ENCODE assay signal across 23 cellular contexts in the genomic region with DNA sequence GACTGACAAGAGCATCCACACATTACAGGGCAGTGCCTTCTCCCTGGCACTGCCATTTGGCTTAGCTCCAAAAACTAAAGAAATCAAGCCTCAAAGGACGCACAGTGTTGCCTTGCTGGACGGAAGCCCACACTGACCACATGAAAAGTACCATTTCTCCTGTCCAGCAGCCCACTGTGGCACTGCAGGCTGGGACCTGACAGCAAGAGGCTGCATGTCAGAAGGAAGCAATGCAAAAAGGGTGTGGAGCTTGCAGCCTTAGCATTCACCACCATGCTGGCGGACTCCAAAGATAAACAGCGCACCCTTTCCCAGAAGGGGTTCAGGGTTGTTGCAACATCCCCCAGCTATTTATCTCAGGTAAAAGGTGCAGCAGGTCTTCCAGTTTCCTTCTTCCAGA.
DNase-seq lines count a peak whose midpoint lies in the region; ATAC-seq, FAIRE-seq and TF ChIP-seq lines count a peak whose summit lies in the region.
"Had no signal": no experiment of that assay in that cellular context is flagged by ENCODE, and none has a peak within 500 bp of the region (broad histone marks: within the 10 kb centered on the region; RNA-seq: fewer than 3 reads in every experiment).

No MANE protein-coding gene starts in this region.

- DNase-seq in PC-9 (peak; percentile 43 to 67), bronchial epithelial cell (ENCODE audit: low read depth) (peak; percentile 97), lower lobe of right lung (peak; percentile 45), upper lobe of right lung (no peak), amniotic stem cell (lab: John Stamatoyannopoulos, UW) (no peak), Caco-2 (no peak)
- DNase-seq in activated naive CD8-positive, alpha-beta T cell treated with anti-CD3 and anti-CD28 coated beads for 36 hours = no peak
- DNase-seq: activated CD4-positive, alpha-beta memory T cell treated with anti-CD3 and anti-CD28 coated beads, Interleukin-2, amount 10 ng/mL, durations not matched to agents 7 days and 5 days; activated gamma-delta T cell treated with Interleukin-2 at 50 U/mL for 16 hours; adrenal gland; DND-41; dorsolateral prefrontal cortex; gastrocnemius medialis; kidney glomerular epithelial cell; mesenchymal stem cell; MG63; naive thymus-derived CD4-positive, alpha-beta T cell; NCI-H774; ovary; PC-3; stimulated activated CD4-positive, alpha-beta T cell treated with anti-CD3 and anti-CD28 coated beads, Interleukin-1b, Interleukin-23, amount 100 ng/mL, for 48 hours had no signal

- no peak overlapping the region for H3K27ac Mint-ChIP-seq in activated naive CD8-positive, alpha-beta T cell treated with anti-CD3 and anti-CD28 coated beads for 36 hours
- no peak overlapping the region for H3K27ac Mint-ChIP-seq in Caco-2 (ENCODE audit: unreplicated experiment)
- H3K27ac Mint-ChIP-seq: activated CD4-positive, alpha-beta memory T cell treated with anti-CD3 and anti-CD28 coated beads, Interleukin-2, amount 10 ng/mL, durations not matched to agents 7 days and 5 days; naive thymus-derived CD4-positive, alpha-beta T cell; stimulated activated naive CD8-positive, alpha-beta T cell treated with anti-CD3 and anti-CD28 coated beads, Interleukin-15, Interleukin-2, amounts not matched to agents 100 ng/mL and 50 ng/mL, for 24 hours had no signal

- ATAC-seq in lower lobe of right lung (peak; percentile 16 to 45), upper lobe of right lung (peak; percentile 39)
- ATAC-seq: gastrocnemius medialis; naive thymus-derived CD4-positive, alpha-beta T cell; PC-3 had no signal

- H3K27me3 Mint-ChIP-seq in activated naive CD8-positive, alpha-beta T cell treated with anti-CD3 and anti-CD28 coated beads for 36 hours = peaks cover 11% of the 10 kb centered on the region
- H3K27me3 Mint-ChIP-seq in Caco-2 (ENCODE audit: insufficient read depth, unreplicated experiment) = peaks cover 11% of the 10 kb centered on the region

- no peaks in the 10 kb centered on the region for H3K79me2 ChIP-seq in PC-9 (ENCODE audit: low read depth)

- H3K4me3 ChIP-seq in PC-9 (no peak overlapping the region), bronchial epithelial cell (ENCODE audit: low read depth, low read length) (no peak overlapping the region), lower lobe of right lung (no peak overlapping the region), upper lobe of right lung (no peak overlapping the region), Caco-2 (ENCODE audit: low read depth, low read length) (no peak overlapping the region)
- H3K4me3 ChIP-seq: adrenal gland, dorsolateral prefrontal cortex, gastrocnemius medialis, MG63, ovary, upper lobe of left lung had no signal

- no peaks in the 10 kb centered on the region for H3K9me2 ChIP-seq in PC-9 (ENCODE audit: insufficient read depth)

- no peaks in the 10 kb centered on the region for H3K4me1 Mint-ChIP-seq in activated naive CD8-positive, alpha-beta T cell treated with anti-CD3 and anti-CD28 coated beads for 36 hours
- H3K4me1 Mint-ChIP-seq in Caco-2 (ENCODE audit: low read depth, unreplicated experiment) = no peaks in the 10 kb centered on the region
- H3K4me1 Mint-ChIP-seq: activated CD4-positive, alpha-beta memory T cell treated with anti-CD3 and anti-CD28 coated beads, Interleukin-2, amount 10 ng/mL, durations not matched to agents 7 days and 5 days; naive thymus-derived CD4-positive, alpha-beta T cell had no signal

- H3F3A ChIP-seq in PC-9 (ENCODE audit: insufficient read depth, low read depth) = no peaks in the 10 kb centered on the region

- H3K4me1 ChIP-seq in PC-9 (replicated peaks; ENCODE audit: insufficient read depth) (peaks cover 21% of the 10 kb centered on the region), lower lobe of right lung (peaks cover 6% of the 10 kb centered on the region), upper lobe of right lung (no peaks in the 10 kb centered on the region), Caco-2 (no peaks in the 10 kb centered on the region)
- H3K4me1 ChIP-seq: adrenal gland, gastrocnemius medialis had no signal

- H3K27ac ChIP-seq in PC-9 (no peak overlapping the region), lower lobe of right lung (no peak overlapping the region), upper lobe of right lung (no peak overlapping the region)
- H3K27ac ChIP-seq: adrenal gland, dorsolateral prefrontal cortex, gastrocnemius medialis, ovary, upper lobe of left lung had no signal

- intact Hi-C loops in PC-9 (cut with micrococcal nuclease; ENCODE audit: unreplicated experiment) (loop anchor here (5.0 kb wide), 1 partner anchor 201 kb away; no protein-coding TSS in a partner anchor), lower lobe of right lung (cut with DNase I) (no loop called here), upper lobe of right lung (cut with DNase I) (no loop called here), Caco-2 (cut with micrococcal nuclease; ENCODE audit: unreplicated experiment) (no loop called here)

- H3K36me3 ChIP-seq in PC-9 (ENCODE audit: low read depth) = no peaks in the 10 kb centered on the region
- no peaks in the 10 kb centered on the region for H3K36me3 ChIP-seq in bronchial epithelial cell (ENCODE audit: control insufficient read depth, insufficient read depth, low read length)
- no peaks in the 10 kb centered on the region for H3K36me3 ChIP-seq in lower lobe of right lung
- H3K36me3 ChIP-seq in upper lobe of right lung = no peaks in the 10 kb centered on the region
- no peaks in the 10 kb centered on the region for H3K36me3 ChIP-seq in Caco-2 (ENCODE audit: control insufficient read depth, insufficient read depth, low read length)
- H3K36me3 ChIP-seq: adrenal gland, gastrocnemius medialis, MG63, ovary, upper lobe of left lung had no signal

- H3K27me3 ChIP-seq in PC-9 (ENCODE audit: insufficient read depth, low read depth) = no peaks in the 10 kb centered on the region
- H3K27me3 ChIP-seq in bronchial epithelial cell (ENCODE audit: control insufficient read depth, insufficient read depth, low read length) = no peaks in the 10 kb centered on the region
- no peaks in the 10 kb centered on the region for H3K27me3 ChIP-seq in lower lobe of right lung (ENCODE audit: low read depth)
- no peaks in the 10 kb centered on the region for H3K27me3 ChIP-seq in upper lobe of right lung
- H3K27me3 ChIP-seq in Caco-2 (replicated peaks; ENCODE audit: control insufficient read depth, insufficient read depth, low read length) = no peaks in the 10 kb centered on the region
- H3K27me3 ChIP-seq: adrenal gland, gastrocnemius medialis, MG63, ovary, upper lobe of left lung had no signal

- no peaks in the 10 kb centered on the region for H4K20me1 ChIP-seq in PC-9 (ENCODE audit: insufficient read depth)

- no peak overlapping the region for H2AFZ ChIP-seq in PC-9

- CTCF ChIA-PET in PC-9 (lab: Charles Lee) = no interaction called here
- CTCF ChIA-PET in Caco-2 (lab: Charles Lee) = no interaction called here

- peak; percentile 89 for FAIRE-seq in bronchial epithelial cell (lab: Jason Lieb, UNC)

- no peak overlapping the region for H3K4me3 Mint-ChIP-seq in activated naive CD8-positive, alpha-beta T cell treated with anti-CD3 and anti-CD28 coated beads for 36 hours
- H3K4me3 Mint-ChIP-seq in Caco-2 (ENCODE audit: unreplicated experiment) = no peak overlapping the region
- H3K4me3 Mint-ChIP-seq: activated CD4-positive, alpha-beta memory T cell treated with anti-CD3 and anti-CD28 coated beads, Interleukin-2, amount 10 ng/mL, durations not matched to agents 7 days and 5 days; naive thymus-derived CD4-positive, alpha-beta T cell; stimulated activated naive CD8-positive, alpha-beta T cell treated with anti-CD3 and anti-CD28 coated beads, Interleukin-15, Interleukin-2, amounts not matched to agents 100 ng/mL and 50 ng/mL, for 24 hours had no signal

- POLR2A ChIA-PET in PC-9 (lab: Charles Lee; ENCODE audit: unreplicated experiment) (interaction anchor here (0.6 to 0.7 kb wide), 5 partner anchors 48 to 837 kb away, joined by 3 to 12 read pairs (median 6); no protein-coding TSS in a partner anchor), Caco-2 (lab: Charles Lee) (no interaction called here)

- no peak overlapping the region; the same call in 1 of the 2 replicates for H3K4me2 ChIP-seq in PC-9

- H3K9me3 Mint-ChIP-seq in activated naive CD8-positive, alpha-beta T cell treated with anti-CD3 and anti-CD28 coated beads for 36 hours = no peaks in the 10 kb centered on the region
- H3K9me3 Mint-ChIP-seq in Caco-2 (ENCODE audit: unreplicated experiment) = no peaks in the 10 kb centered on the region
- H3K9me3 Mint-ChIP-seq: activated CD4-positive, alpha-beta memory T cell treated with anti-CD3 and anti-CD28 coated beads, Interleukin-2, amount 10 ng/mL, durations not matched to agents 7 days and 5 days; stimulated activated naive CD8-positive, alpha-beta T cell treated with anti-CD3 and anti-CD28 coated beads, Interleukin-15, Interleukin-2, amounts not matched to agents 100 ng/mL and 50 ng/mL, for 24 hours had no signal

- TF ChIP-seq CTCF in PC-9 (conservative IDR thresholded peaks at IDR 0.05) = no peak
- no peak for TF ChIP-seq CTCF in bronchial epithelial cell (IDR thresholded peaks at IDR 0.05; ENCODE audit: insufficient read depth, low read length, severe bottlenecking)
- TF ChIP-seq CTCF in lower lobe of right lung (IDR thresholded peaks at IDR 0.05) = no peak
- no peak for TF ChIP-seq CTCF in upper lobe of right lung (IDR thresholded peaks at IDR 0.05)
- TF ChIP-seq CTCF in Caco-2 (IDR thresholded peaks at IDR 0.05; ENCODE audit: insufficient read depth in 1 of 2, low read depth in 1 of 2, low read length in 1 of 2, severe bottlenecking in 1 of 2, unreplicated experiment in 1 of 2) = no peak

- H3K36me3 Mint-ChIP-seq in activated naive CD8-positive, alpha-beta T cell treated with anti-CD3 and anti-CD28 coated beads for 36 hours = no peaks in the 10 kb centered on the region
- H3K36me3 Mint-ChIP-seq in Caco-2 (ENCODE audit: insufficient read depth, unreplicated experiment) = no peaks in the 10 kb centered on the region
- H3K36me3 Mint-ChIP-seq: naive thymus-derived CD4-positive, alpha-beta T cell had no signal

- no peaks in the 10 kb centered on the region for H3K9me3 ChIP-seq in PC-9 (ENCODE audit: insufficient read depth, low read depth)
- H3K9me3 ChIP-seq in lower lobe of right lung = no peaks in the 10 kb centered on the region
- H3K9me3 ChIP-seq in upper lobe of right lung = no peaks in the 10 kb centered on the region
- H3K9me3 ChIP-seq in Caco-2 = no peaks in the 10 kb centered on the region
- H3K9me3 ChIP-seq: adrenal gland, gastrocnemius medialis, MG63, ovary, upper lobe of left lung had no signal

- BruUV-seq in PC-9 (replicated peaks; lab: Mats Ljungman, UMichigan) = no TSS peak
- no TSS peak for BruUV-seq in Caco-2 (replicated peaks; lab: Mats Ljungman, UMichigan)

Comparison
In these comparisons a context has a peak if more than half of its experiments do, and no peak if none do; other contexts are left out.
1. DNase-seq: peak in PC-9 (2 of 2), bronchial epithelial cell (single experiment) and lower lobe of right lung (single experiment); none in upper lobe of right lung (single experiment), amniotic stem cell (single experiment), activated naive CD8-positive, alpha-beta T cell treated with anti-CD3 and anti-CD28 coated beads for 36 hours (single experiment) and Caco-2 (0 of 2).